8 cellular contexts compared by ENCODE assay signal in genomic region chr6:47655719-47656595, GRCh38. TPM values are rescaled to one million over a fixed set of nuclear protein-coding genes. Genes with fewer than 3 reads are reported as not detected.
A peak's percentile ranks its signal among the peaks of the same experiment; 100 is the strongest.
DNase-seq lines count a peak whose midpoint lies in the region; ATAC-seq and TF ChIP-seq lines count a peak whose summit lies in the region.

No MANE protein-coding gene starts in this region.

- no peaks in the 10 kb centered on the region for H3K36me3 Mint-ChIP-seq in T-helper 17 cell (ENCODE audit: low read depth)

- no peak overlapping the region for H3K27ac Mint-ChIP-seq in T-helper 17 cell

- H3K9me3 ChIP-seq in T-helper 17 cell (ENCODE audit: control insufficient read depth, low read length, poor library complexity, severe bottlenecking): no peaks in the 10 kb centered on the region

- DNase-seq in stimulated activated CD4-positive, alpha-beta T cell treated with anti-CD3 and anti-CD28 coated beads, Interleukin-12 subunit alpha, Interleukin-12 subunit beta, amount 100 ng/mL, for 48 hours (ENCODE audit: low read depth in 2 of 3, low spot score in 1 of 3): peak in 2 of 3 donors; percentile 12 to 33
- no peak for DNase-seq in stimulated activated CD4-positive, alpha-beta T cell treated with anti-CD3 and anti-CD28 coated beads, Interleukin-12 subunit alpha, Interleukin-12 subunit beta, amount 100 ng/mL, for 4 hours
- DNase-seq in T-helper 17 cell (no peak), fibroblast of mammary gland (ENCODE audit: low read depth) (peak; percentile 60), GF-D8 (lab: John Stamatoyannopoulos, UW) (no peak)
- DNase-seq in stimulated activated naive CD8-positive, alpha-beta T cell treated with anti-CD3 and anti-CD28 coated beads, Interleukin-15, Interleukin-2, amounts not matched to agents 100 U/mL and 50 U/mL, for 24 hours: peak; percentile 16

- H3K4me1 Mint-ChIP-seq in T-helper 17 cell: peaks cover 2% of the 10 kb centered on the region

- no peak for TF ChIP-seq CTCF in fibroblast of mammary gland (conservative IDR thresholded peaks at IDR 0.05; ENCODE audit: control insufficient read depth, insufficient read depth, low read depth, low read length)

- ATAC-seq in T-helper 17 cell (peak; percentile 33), GM18502 (IDR thresholded peaks at IDR 0.05; ENCODE audit: poor library complexity, unreplicated experiment) (no peak), GM21825 (IDR thresholded peaks at IDR 0.05; ENCODE audit: unreplicated experiment) (no peak)
- ATAC-seq in stimulated activated naive CD8-positive, alpha-beta T cell treated with anti-CD3 and anti-CD28 coated beads, Interleukin-15, Interleukin-2, amounts not matched to agents 100 U/mL and 50 U/mL, for 24 hours: peak; percentile 84

- no peak overlapping the region for H3K4me3 Mint-ChIP-seq in T-helper 17 cell

- peaks cover 9% of the 10 kb centered on the region for H3K27me3 Mint-ChIP-seq in T-helper 17 cell

- no peak overlapping the region for H3K4me3 ChIP-seq in fibroblast of mammary gland (ENCODE audit: control insufficient read depth, low read depth, low read length)

RNA-seq across cellular contexts. Expression of gene ADGRF4, which starts 42.4 kb away (rescaled TPM):
- not detected for total RNA-seq in T-helper 17 cell

Comparison
In these comparisons a context has a peak if more than half of its experiments do, and no peak if none do; other contexts are left out.
1. DNase-seq: peak in stimulated activated CD4-positive, alpha-beta T cell treated with anti-CD3 and anti-CD28 coated beads, Interleukin-12 subunit alpha, Interleukin-12 subunit beta, amount 100 ng/mL, for 48 hours (2 of 3), fibroblast of mammary gland (single experiment) and stimulated activated naive CD8-positive, alpha-beta T cell treated with anti-CD3 and anti-CD28 coated beads, Interleukin-15, Interleukin-2, amounts not matched to agents 100 U/mL and 50 U/mL, for 24 hours (single experiment); none in stimulated activated CD4-positive, alpha-beta T cell treated with anti-CD3 and anti-CD28 coated beads, Interleukin-12 subunit alpha, Interleukin-12 subunit beta, amount 100 ng/mL, for 4 hours (single experiment), T-helper 17 cell (0 of 3) and GF-D8 (single experiment).
2. ATAC-seq: peak in T-helper 17 cell (single experiment) and stimulated activated naive CD8-positive, alpha-beta T cell treated with anti-CD3 and anti-CD28 coated beads, Interleukin-15, Interleukin-2, amounts not matched to agents 100 U/mL and 50 U/mL, for 24 hours (single experiment); none in GM18502 (single experiment) and GM21825 (single experiment).